In genomic region chr6:157440162-157440561, GRCh38 we compare ENCODE assay signal across 11 cellular contexts.
"Had no signal": no experiment of that assay in that cellular context is flagged by ENCODE, and none has a peak within 500 bp of the region (broad histone marks: within the 10 kb centered on the region; RNA-seq: fewer than 3 reads in every experiment).

No MANE protein-coding gene starts in this region.

- H3K9me3 Mint-ChIP-seq: HFFc6 had no signal

- H3K4me3 ChIP-seq: GM23248, HAP-1, K562 had no signal

- H3K9ac ChIP-seq: GM23248 had no signal

- ATAC-seq: HCT116, HepG2, K562 had no signal

- DNase-seq: GM23248, GOT3, H7, HFFc6, IMR-90, KG1 had no signal

- H3K27ac Mint-ChIP-seq: HFFc6 had no signal

- H3K4me3 Mint-ChIP-seq: HFFc6 had no signal

- H2AFZ ChIP-seq: GM23248 had no signal

- H3K9me3 ChIP-seq: HAP-1 had no signal

- H3K27ac ChIP-seq: GM23248, HL-60 had no signal

- H3K36me3 ChIP-seq: HAP-1 had no signal

- FAIRE-seq: HepG2, K562 had no signal
